In genomic region chr5:131252824-131253171, GRCh38 we compare ENCODE assay signal across 9 cellular contexts. TPM values are rescaled to one million over a fixed set of nuclear protein-coding genes. Genes with fewer than 3 reads are reported as not detected.
DNase-seq lines count a peak whose midpoint lies in the region; ATAC-seq, FAIRE-seq and TF ChIP-seq lines count a peak whose summit lies in the region.
"Had no signal": no experiment of that assay in that cellular context is flagged by ENCODE, and none has a peak within 500 bp of the region (broad histone marks: within the 10 kb centered on the region; RNA-seq: fewer than 3 reads in every experiment).

No MANE protein-coding gene starts in this region.

- peak; percentile 63 for FAIRE-seq in endothelial cell of umbilical vein (lab: Jason Lieb, UNC)
- FAIRE-seq: TTC549 had no signal

- peak; percentile 89 for ATAC-seq in GM19324 (IDR thresholded peaks at IDR 0.05; ENCODE audit: low FRiP score, unreplicated experiment)
- peak; percentile 83 for ATAC-seq in HG03196 (IDR thresholded peaks at IDR 0.05; ENCODE audit: unreplicated experiment)

- H3K36me3 ChIP-seq in endothelial cell of umbilical vein (ENCODE audit: control insufficient read depth in 2 of 2, extremely low read depth in 1 of 2, insufficient read depth in 2 of 2, low read length in 2 of 2), result no peaks in the 10 kb centered on the region

- no peaks in the 10 kb centered on the region for H3K9me1 ChIP-seq in endothelial cell of umbilical vein (replicated peaks; ENCODE audit: control insufficient read depth, extremely low read depth, insufficient read depth, low read length)

- dilution Hi-C loops in endothelial cell of umbilical vein (cut with MboI; ENCODE audit: extremely low pct_ligation_motif_present, low sequenced_read_pairs), result no loop called here

- H3K4me1 ChIP-seq in endothelial cell of umbilical vein (ENCODE audit: control insufficient read depth, extremely low read depth, insufficient read depth, low read length), result peaks cover 9% of the 10 kb centered on the region

- BruUV-seq in endothelial cell of umbilical vein (replicated peaks; lab: Mats Ljungman, UMichigan), result no TSS peak

- H3K27me3 ChIP-seq in endothelial cell of umbilical vein (ENCODE audit: control insufficient read depth in 2 of 2, insufficient read depth in 2 of 2, low read length in 2 of 2), result no peaks in the 10 kb centered on the region

- DNase-seq in activated CD4-positive, CD25-positive, alpha-beta regulatory T cell (lab: John Stamatoyannopoulos, UW), result peak; percentile 18 to 62 (median 40)
- DNase-seq in endothelial cell of umbilical vein (ENCODE audit: low read depth, low spot score), result peak; percentile 30
- peak; percentile 60 to 66 for DNase-seq in stimulated activated CD4-positive, alpha-beta T cell treated with anti-CD3 and anti-CD28 coated beads, Interleukin-2, amount 100 ng/mL, for 48 hours
- no peak for DNase-seq in A172 (ENCODE audit: low spot score)
- DNase-seq in dedifferentiated amniotic fluid mesenchymal stem cell (ENCODE audit: extremely low spot score), result no peak
- no peak for DNase-seq in cortex of kidney (lab: John Stamatoyannopoulos, UW)

- no peaks in the 10 kb centered on the region for H3K9me3 ChIP-seq in endothelial cell of umbilical vein (replicated peaks; ENCODE audit: control insufficient read depth, insufficient read depth, low read length)

- CTCF ChIA-PET in endothelial cell of umbilical vein (lab: Charles Lee), result interaction anchor here (1.4 kb wide), 1 partner anchor 12 kb away, joined by 6 read pairs; the partner anchor contains the start of gene CDC42SE2

- peak overlapping the region; percentile 17 for H2AFZ ChIP-seq in endothelial cell of umbilical vein (ENCODE audit: low read depth, low read length)

- no peaks in the 10 kb centered on the region for H3K79me2 ChIP-seq in endothelial cell of umbilical vein (ENCODE audit: control insufficient read depth, insufficient read depth, low read length)

- no peak overlapping the region for H3K27ac ChIP-seq in endothelial cell of umbilical vein (ENCODE audit: insufficient read depth, low read depth, low read length)

- intact Hi-C loops in endothelial cell of umbilical vein (cut with micrococcal nuclease), result no loop called here

- H3K9ac ChIP-seq in endothelial cell of umbilical vein (replicated peaks; ENCODE audit: extremely low read depth, insufficient read depth, low read length), result no peak overlapping the region

- H3K4me3 ChIP-seq in endothelial cell of umbilical vein (replicated peaks in 1 of 3; ENCODE audit: insufficient read depth in 1 of 3, low read depth in 1 of 3, low read length in 3 of 3), result no peak overlapping the region

- peak overlapping the region; percentile 30 for H3K4me2 ChIP-seq in endothelial cell of umbilical vein (ENCODE audit: insufficient read depth, low read length)

- TF ChIP-seq CTCF in endothelial cell of umbilical vein (IDR thresholded peaks at IDR 0.05; ENCODE audit: extremely low read depth in 1 of 2, insufficient read depth in 1 of 2, low read depth in 1 of 2, low read length in 2 of 2), result no peak

- POLR2A ChIA-PET in endothelial cell of umbilical vein (lab: Charles Lee), result interaction anchor here (0.7 kb wide), 1 partner anchor 10 kb away, joined by 3 read pairs; no protein-coding TSS in a partner anchor

- no peaks in the 10 kb centered on the region for H4K20me1 ChIP-seq in endothelial cell of umbilical vein (replicated peaks; ENCODE audit: control insufficient read depth, extremely low read depth, insufficient read depth, low read length)

- TF ChIP-seq POLR2A in endothelial cell of umbilical vein (IDR thresholded peaks at IDR 0.05; ENCODE audit: low read depth, low read length), result no peak

TF ChIP-seq in endothelial cell of umbilical vein, 7 proteins besides CTCF, POLR2A, EP300 and RAD21:
- TF ChIP-seq EZH2 (IDR thresholded peaks at IDR 0.05; ENCODE audit: borderline replicate concordance, low read depth, low read length, severe bottlenecking) (no peak), JUN (IDR thresholded peaks at IDR 0.05; ENCODE audit: borderline replicate concordance, insufficient read depth, insufficient read length, low read depth) (no peak), FOS (IDR thresholded peaks at IDR 0.05; ENCODE audit: borderline replicate concordance, insufficient read depth, low read length) (no peak), GATA2 (IDR thresholded peaks at IDR 0.05; ENCODE audit: insufficient read depth, insufficient read length, low read depth, low read length) (peak; percentile 83), MAX (IDR thresholded peaks at IDR 0.05; ENCODE audit: insufficient read depth, insufficient read length) (no peak), MYC (IDR thresholded peaks at IDR 0.05; ENCODE audit: low read depth, low read length) (no peak), POLR2AphosphoS5 (IDR thresholded peaks at IDR 0.05; ENCODE audit: insufficient read depth, low read depth, low read length) (no peak)

RNA-seq across cellular contexts. Expression of gene CDC42SE2, which starts 11.1 kb away (rescaled TPM):
- 21.2 and 21.9 TPM in 2 replicates for total RNA-seq in endothelial cell of umbilical vein
- polyA plus RNA-seq in endothelial cell of umbilical vein, result 10.7 and 14.7 TPM in 2 replicates
- polyA plus RNA-seq in endothelial cell of umbilical vein (2011; cell fraction: cytosol; rRNA removed), result 11.7 and 12.6 TPM in 2 replicates
- 8.6 and 12.8 TPM in 2 replicates for polyA plus RNA-seq in endothelial cell of umbilical vein (2011; cell fraction: nucleus; rRNA removed)
- 14.7 and 19.0 TPM in 2 replicates for polyA plus RNA-seq in endothelial cell of umbilical vein (2012)
- polyA minus RNA-seq in endothelial cell of umbilical vein, result 25.2 and 27.9 TPM in 2 replicates
- polyA minus RNA-seq in endothelial cell of umbilical vein (2011; cell fraction: cytosol; rRNA and poly(A)+ RNA removed), result 9.8 TPM
- polyA minus RNA-seq in endothelial cell of umbilical vein (2011; cell fraction: nucleus; rRNA and poly(A)+ RNA removed), result 19.6 and 27.8 TPM in 2 replicates
- 49.6 and 52.3 TPM in 2 replicates for total RNA-seq in A172 (2014; rRNA removed; shearing (Covaris generic))

Comparison
In these comparisons a context has a peak if more than half of its experiments do, and no peak if none do; other contexts are left out.
1. DNase-seq: peak in activated CD4-positive, CD25-positive, alpha-beta regulatory T cell (4 of 4), endothelial cell of umbilical vein (single experiment) and stimulated activated CD4-positive, alpha-beta T cell treated with anti-CD3 and anti-CD28 coated beads, Interleukin-2, amount 100 ng/mL, for 48 hours (2 of 2); none in A172 (single experiment), dedifferentiated amniotic fluid mesenchymal stem cell (single experiment) and cortex of kidney (single experiment).